In genomic region chr10:78328592-78329404, GRCh38 we compare ENCODE assay signal across 19 cellular contexts.
A peak's percentile ranks its signal among the peaks of the same experiment; 100 is the strongest.
DNase-seq lines count a peak whose midpoint lies in the region; FAIRE-seq and TF ChIP-seq lines count a peak whose summit lies in the region.
"Had no signal": no experiment of that assay in that cellular context is flagged by ENCODE, and none has a peak within 500 bp of the region (broad histone marks: within the 10 kb centered on the region; RNA-seq: fewer than 3 reads in every experiment).

No MANE protein-coding gene starts in this region.

- H3K18ac ChIP-seq in neuronal stem cell (ENCODE audit: low read length), result peak overlapping the region; percentile 22

- peak overlapping the region; percentile 8 for H2AK5ac ChIP-seq in neuronal stem cell (ENCODE audit: low read depth, low read length)

- no peak overlapping the region for H3K14ac ChIP-seq in neuronal stem cell (ENCODE audit: low read length)

- H3K9ac ChIP-seq in neuronal stem cell (ENCODE audit: low read depth, low read length, poor library complexity), result no peak overlapping the region

- H2BK5ac ChIP-seq in neuronal stem cell (ENCODE audit: low read length), result no peak overlapping the region

- WGBS in neuronal stem cell (ENCODE audit: extremely low coverage in 2 of 2, insufficient read length in 2 of 2, insufficient replicate concordance in 1 of 2), 2 donors, result no CpG with 5 or more reads among the region's 10 CpGs

- H3K27ac ChIP-seq in neuronal stem cell (replicated peaks; ENCODE audit: low read length), result no peak overlapping the region
- H3K27ac ChIP-seq in vagina, result no peak overlapping the region
- H3K27ac ChIP-seq: 22Rv1 had no signal

- H2AFZ ChIP-seq in neuronal stem cell (ENCODE audit: low read length), result no peak overlapping the region

- H3K79me1 ChIP-seq in neuronal stem cell (ENCODE audit: low read depth, low read length), result no peaks in the 10 kb centered on the region

- no peak overlapping the region for H3K4ac ChIP-seq in neuronal stem cell (ENCODE audit: low read length)

- peak overlapping the region; percentile 43 for H2BK12ac ChIP-seq in neuronal stem cell (ENCODE audit: low read length)

- H3K4me2 ChIP-seq in neuronal stem cell (ENCODE audit: insufficient read depth, low read length, poor library complexity, severe bottlenecking), result no peak overlapping the region

- no peak overlapping the region for H3K23ac ChIP-seq in neuronal stem cell (ENCODE audit: low read depth, low read length, poor library complexity)

- H3K27me3 ChIP-seq in neuronal stem cell (ENCODE audit: control insufficient read depth in 3 of 3, insufficient read depth in 3 of 3, low read depth in 1 of 3, low read length in 3 of 3) (no peaks in the 10 kb centered on the region), vagina (no peaks in the 10 kb centered on the region)

- H3K4me1 ChIP-seq in neuronal stem cell (ENCODE audit: control insufficient read depth in 2 of 2, insufficient read depth in 1 of 2, low read depth in 1 of 2, low read length in 2 of 2), result peaks cover 4 to 12% of the 10 kb centered on the region in 2 donors
- peaks cover 16% of the 10 kb centered on the region for H3K4me1 ChIP-seq in vagina
- H3K4me1 ChIP-seq: Caco-2 had no signal

- H2BK15ac ChIP-seq in neuronal stem cell (ENCODE audit: low read length), result no peak overlapping the region

- no peak for TF ChIP-seq POLR2A in vagina (IDR thresholded peaks at IDR 0.05)

- no peak overlapping the region for H2BK120ac ChIP-seq in neuronal stem cell (ENCODE audit: low read depth, low read length)

- H4K8ac ChIP-seq in neuronal stem cell (ENCODE audit: low read depth, low read length), result no peak overlapping the region

- DNase-seq in NCI-H146 (lab: John Stamatoyannopoulos, UW) (peak; percentile 40), NCI-H146 treated with DMSO at 0.1 percent for 48 hours (lab: John Stamatoyannopoulos, UW; ENCODE audit: unreplicated experiment) (no peak), ecto neural progenitor cell (ENCODE audit: low spot score) (peak; percentile 31), neuronal stem cell (ENCODE audit: low spot score) (no peak), vagina (ENCODE audit: extremely low spot score in 2 of 2) (peak; percentile 58 to 62), HTR-8/SVneo (ENCODE audit: insufficient read length, low spot score) (no peak), cerebellum (ENCODE audit: low spot score) (no peak)
- DNase-seq in activated effector memory CD4-positive, alpha-beta T cell treated with anti-CD3 and anti-CD28 coated beads, Interleukin-2, amount 50 U/mL, for 16 hours, result no peak
- DNase-seq: Caco-2, DMS153, GF-D8, HFFc6, KG1, MV-4-11, NCI-H1930, NCI-H345, NCI-H524 treated with DMSO at 0.1 percent for 48 hours, PC-3 had no signal

- H4K91ac ChIP-seq in neuronal stem cell (ENCODE audit: low read depth, low read length, poor library complexity), result no peak overlapping the region

- intact Hi-C loops in vagina (cut with DNase I), result no loop called here

- H3K9me3 ChIP-seq in neuronal stem cell (replicated peaks in 1 of 2; ENCODE audit: control insufficient read depth in 2 of 2, insufficient read depth in 1 of 2, low read depth in 1 of 2, low read length in 2 of 2) (peaks cover 7 to 14% of the 10 kb centered on the region in 2 donors), vagina (peaks cover 9% of the 10 kb centered on the region)

- FAIRE-seq in HTR-8/SVneo (lab: Jason Lieb, UNC), result no peak

- H3K36me3 ChIP-seq in neuronal stem cell (replicated peaks in 1 of 2; ENCODE audit: control insufficient read depth in 2 of 2, insufficient read depth in 2 of 2, low read length in 2 of 2) (no peaks in the 10 kb centered on the region), vagina (no peaks in the 10 kb centered on the region)

- TF ChIP-seq CTCF in vagina (IDR thresholded peaks at IDR 0.05), result no peak

- H3K4me3 ChIP-seq in neuronal stem cell (ENCODE audit: low read length in 2 of 2) (no peak overlapping the region), vagina (no peak overlapping the region)

Comparison
In these comparisons a context has a peak if more than half of its experiments do, and no peak if none do; other contexts are left out.
1. DNase-seq: peak in NCI-H146 (single experiment), ecto neural progenitor cell (single experiment) and vagina (2 of 2); none in NCI-H146 treated with DMSO at 0.1 percent for 48 hours (single experiment), neuronal stem cell (single experiment), activated effector memory CD4-positive, alpha-beta T cell treated with anti-CD3 and anti-CD28 coated beads, Interleukin-2, amount 50 U/mL, for 16 hours (single experiment), HTR-8/SVneo (single experiment) and cerebellum (single experiment).